Comparison of ENCODE assay signal across 8 cellular contexts in the genomic region with DNA sequence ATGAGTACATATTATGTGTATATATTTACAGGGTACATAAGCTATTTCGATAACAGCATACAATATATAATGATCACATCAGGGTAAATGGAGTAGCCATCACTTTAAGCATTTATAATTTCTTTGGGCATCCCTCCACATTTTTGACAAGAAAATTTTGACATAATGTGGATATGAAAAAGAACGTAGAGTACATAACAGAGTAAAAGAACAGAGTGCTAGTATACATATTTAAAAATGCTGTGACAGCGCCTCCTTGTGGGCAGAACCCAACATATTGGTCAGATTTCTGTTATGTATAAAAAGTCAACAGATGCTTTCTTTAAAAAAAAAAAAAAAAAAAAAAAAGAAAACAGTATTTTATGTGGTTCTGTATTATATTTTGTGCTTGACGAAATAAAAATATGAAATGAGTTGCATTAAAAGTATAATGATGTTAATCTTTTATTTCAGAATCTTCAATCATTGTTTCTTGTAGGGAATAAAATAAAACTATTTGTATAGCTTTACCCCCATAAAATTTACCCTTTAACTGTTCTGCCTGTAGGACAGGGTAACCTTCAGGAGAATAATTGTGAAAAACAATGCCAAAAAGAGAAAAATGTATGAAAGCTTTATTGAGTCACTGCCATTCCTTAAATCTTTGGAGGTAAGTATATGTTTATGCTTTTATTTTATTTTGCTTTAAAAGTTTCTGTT. TPM values are rescaled to one million over a fixed set of nuclear protein-coding genes. Genes with fewer than 3 reads are reported as not detected.
DNase-seq lines count a peak whose midpoint lies in the region; ATAC-seq and TF ChIP-seq lines count a peak whose summit lies in the region.

No MANE protein-coding gene starts in this region.

- H3K4me1 ChIP-seq in colonic mucosa, result no peaks in the 10 kb centered on the region

- H3K4me3 ChIP-seq in colonic mucosa, result no peak overlapping the region

- peak; percentile 83 for ATAC-seq in activated CD4-positive, alpha-beta T cell treated with anti-CD3 and anti-CD28 coated beads for 36 hours
- ATAC-seq in HG03139 (IDR thresholded peaks at IDR 0.05; ENCODE audit: unreplicated experiment), result no peak

- no peaks in the 10 kb centered on the region for H3K9me3 ChIP-seq in colonic mucosa

- H3K4me1 Mint-ChIP-seq in activated CD4-positive, alpha-beta T cell treated with anti-CD3 and anti-CD28 coated beads for 36 hours, result peaks cover 4% of the 10 kb centered on the region

- TF ChIP-seq CTCF in colonic mucosa (IDR thresholded peaks at IDR 0.05), result peak; percentile 53

- intact Hi-C loops in activated CD4-positive, alpha-beta T cell treated with anti-CD3 and anti-CD28 coated beads for 36 hours (cut with DNase I, micrococcal nuclease), result loop anchor here (1.0 to 10.0 kb wide), 5 partner anchors 203 to 976 kb away; partner anchors contain the start of gene CCDC71L (in 2 of the 2)
- intact Hi-C loops in colonic mucosa (cut with DNase I), result no loop called here

- no peaks in the 10 kb centered on the region for H3K9me3 Mint-ChIP-seq in activated CD4-positive, alpha-beta T cell treated with anti-CD3 and anti-CD28 coated beads for 36 hours (ENCODE audit: low read depth)

- no peak overlapping the region for H3K27ac Mint-ChIP-seq in activated CD4-positive, alpha-beta T cell treated with anti-CD3 and anti-CD28 coated beads for 36 hours

- no peaks in the 10 kb centered on the region for H3K27me3 ChIP-seq in colonic mucosa

- H3K4me3 Mint-ChIP-seq in activated CD4-positive, alpha-beta T cell treated with anti-CD3 and anti-CD28 coated beads for 36 hours, result no peak overlapping the region

- CTCF ChIA-PET in activated CD4-positive, alpha-beta T cell treated with anti-CD3 and anti-CD28 coated beads for 36 hours (lab: Charles Lee), result interaction anchor here (0.5 to 6.7 kb wide), 27 partner anchors 12 to 1196 kb away, joined by 3 to 95 read pairs (median 3); partner anchors contain the start of gene HBP1

- no peak overlapping the region for H3K27ac ChIP-seq in colonic mucosa

- no peaks in the 10 kb centered on the region for H3K36me3 Mint-ChIP-seq in activated CD4-positive, alpha-beta T cell treated with anti-CD3 and anti-CD28 coated beads for 36 hours (ENCODE audit: low read depth)

- H3K36me3 ChIP-seq in colonic mucosa, result no peaks in the 10 kb centered on the region

- no peaks in the 10 kb centered on the region for H3K27me3 Mint-ChIP-seq in activated CD4-positive, alpha-beta T cell treated with anti-CD3 and anti-CD28 coated beads for 36 hours

- no peak overlapping the region for H3K9ac ChIP-seq in colonic mucosa (ENCODE audit: low read depth in 2 of 2, low read length in 2 of 2)

- POLR2A ChIA-PET in activated CD4-positive, alpha-beta T cell treated with anti-CD3 and anti-CD28 coated beads for 36 hours (lab: Charles Lee), result no interaction called here

- DNase-seq in SIG-M5 treated with dmso at 0.1 percent for 504 hours (lab: John Stamatoyannopoulos, UW; ENCODE audit: unreplicated experiment), result peak; percentile 77
- no peak for DNase-seq in SIG-M5 (lab: John Stamatoyannopoulos, UW)
- DNase-seq in NCI-H2227 (lab: John Stamatoyannopoulos, UW; ENCODE audit: unreplicated experiment), result peak; percentile 78
- peak; percentile 86 for DNase-seq in activated CD4-positive, alpha-beta T cell treated with anti-CD3 and anti-CD28 coated beads for 36 hours
- DNase-seq in colonic mucosa, result peak; percentile 81
- DNase-seq in medulla oblongata (ENCODE audit: extremely low spot score), result peak; percentile 83
- DNase-seq in stimulated activated CD8-positive, alpha-beta memory T cell treated with anti-CD3 and anti-CD28 coated beads, Interleukin-15, amount 100 ng/mL, for 48 hours (ENCODE audit: low read depth in 2 of 2), result peak; percentile 25 to 32

RNA-seq across cellular contexts. Expression of gene HBP1, which starts 18.3 kb away (rescaled TPM):
- 10 to 100 TPM; 17.8 to 25.4 TPM for total RNA-seq in activated CD4-positive, alpha-beta T cell treated with anti-CD3 and anti-CD28 coated beads for 36 hours
- 10 to 100 TPM; 25.1 to 78.7 TPM for total RNA-seq in colonic mucosa
